ENCODE assay signal across 27 cellular contexts in genomic region chr10:113011592-113012374, GRCh38.
"Had no signal": no experiment of that assay in that cellular context is flagged by ENCODE, and none has a peak within 500 bp of the region (broad histone marks: within the 10 kb centered on the region; RNA-seq: fewer than 3 reads in every experiment).

No MANE protein-coding gene starts in this region.

- H3K27ac Mint-ChIP-seq: activated CD8-positive, alpha-beta T cell treated with anti-CD3 and anti-CD28 coated beads for 36 hours; activated naive CD8-positive, alpha-beta T cell treated with anti-CD3 and anti-CD28 coated beads, Interleukin-2, amount 50 U/mL, for 24 hours; activated T-helper 17 cell treated with anti-CD3 and anti-CD28 coated beads, Interleukin-2, amount 50 U/mL, for 72 hours; natural killer cell treated with Interleukin-12 subunit alpha and Interleukin-12 subunit beta and Interleukin-15 and Interleukin-18, amount 100 ng/mL, for 72 hours; stimulated activated effector memory CD8-positive, alpha-beta T cell treated with anti-CD3 and anti-CD28 coated beads, Interleukin-12 subunit alpha, Interleukin-12 subunit beta, amount 100 ng/mL, for 72 hours; stimulated activated naive CD8-positive, alpha-beta T cell treated with anti-CD3 and anti-CD28 coated beads, Interleukin-15, Interleukin-2, amounts not matched to agents 100 ng/mL and 50 ng/mL, for 24 hours; T-helper 17 cell had no signal

- H3K27me3 ChIP-seq: thyroid gland had no signal

- H3K27ac ChIP-seq: left ventricle myocardium inferior, skin epidermis, thyroid gland had no signal

- H3K36me3 ChIP-seq: left ventricle myocardium inferior, thyroid gland had no signal

- H3K4me3 Mint-ChIP-seq: activated CD8-positive, alpha-beta T cell treated with anti-CD3 and anti-CD28 coated beads for 36 hours; activated naive CD8-positive, alpha-beta T cell treated with anti-CD3 and anti-CD28 coated beads, Interleukin-2, amount 50 U/mL, for 24 hours; activated T-cell treated with anti-CD3 and anti-CD28 coated beads, Interleukin-2, amount 50 U/mL, for 4 hours; activated T-helper 17 cell treated with anti-CD3 and anti-CD28 coated beads, Interleukin-2, amount 50 U/mL, for 72 hours; central memory CD8-positive, alpha-beta T cell; natural killer cell treated with Interleukin-12 subunit alpha and Interleukin-12 subunit beta and Interleukin-15 and Interleukin-18, amount 100 ng/mL, for 72 hours; stimulated activated effector memory CD8-positive, alpha-beta T cell treated with anti-CD3 and anti-CD28 coated beads, Interleukin-12 subunit alpha, Interleukin-12 subunit beta, amount 100 ng/mL, for 72 hours; stimulated activated naive CD8-positive, alpha-beta T cell treated with anti-CD3 and anti-CD28 coated beads, Interleukin-15, Interleukin-2, amounts not matched to agents 100 ng/mL and 50 ng/mL, for 24 hours; T-helper 17 cell had no signal

- H3K4me3 ChIP-seq: left ventricle myocardium inferior, lung, mucosa of descending colon, skin epidermis, thyroid gland had no signal

- DNase-seq: activated CD4-positive, alpha-beta T cell treated with anti-CD3 and anti-CD28 coated beads, Interleukin-2, amount 50 U/mL, for 1 hour; activated CD8-positive, alpha-beta T cell treated with anti-CD3 and anti-CD28 coated beads for 36 hours; activated gamma-delta T cell treated with Interleukin-2 at 50 U/mL for 16 hours; activated naive CD4-positive, alpha-beta T cell treated with anti-CD3 and anti-CD28 coated beads, Interleukin-2, amount 50 U/mL, for 16 hours; activated naive CD8-positive, alpha-beta T cell treated with anti-CD3 and anti-CD28 coated beads, Interleukin-2, amount 50 U/mL, for 24 hours; activated T-cell treated with anti-CD3 and anti-CD28 coated beads, Interleukin-2, amount 50 U/mL, for 4 hours; amygdala; dermis blood vessel endothelial cell; effector CD4-positive, alpha-beta T cell; left ventricle myocardium inferior; mucosa of descending colon; stimulated activated CD4-positive, alpha-beta T cell treated with anti-CD3 and anti-CD28 coated beads, Interleukin-12 subunit alpha, Interleukin-12 subunit beta, amount 100 ng/mL, for 4 hours; stimulated activated CD4-positive, alpha-beta T cell treated with anti-CD3 and anti-CD28 coated beads, Interleukin-4, amount 100 ng/mL, for 24 hours; T-helper 17 cell; thyroid gland had no signal

- H3K36me3 Mint-ChIP-seq: natural killer cell treated with Interleukin-12 subunit alpha and Interleukin-12 subunit beta and Interleukin-15 and Interleukin-18, amount 100 ng/mL, for 72 hours; stimulated activated effector memory CD8-positive, alpha-beta T cell treated with anti-CD3 and anti-CD28 coated beads, Interleukin-12 subunit alpha, Interleukin-12 subunit beta, amount 100 ng/mL, for 72 hours had no signal

- H3K9me3 Mint-ChIP-seq: activated CD8-positive, alpha-beta T cell treated with anti-CD3 and anti-CD28 coated beads for 36 hours; activated naive CD8-positive, alpha-beta T cell treated with anti-CD3 and anti-CD28 coated beads, Interleukin-2, amount 50 U/mL, for 24 hours; activated T-cell treated with anti-CD3 and anti-CD28 coated beads, Interleukin-2, amount 50 U/mL, for 4 hours; activated T-helper 17 cell treated with anti-CD3 and anti-CD28 coated beads, Interleukin-2, amount 50 U/mL, for 72 hours; central memory CD8-positive, alpha-beta T cell; natural killer cell treated with Interleukin-12 subunit alpha and Interleukin-12 subunit beta and Interleukin-15 and Interleukin-18, amount 100 ng/mL, for 72 hours; stimulated activated effector memory CD8-positive, alpha-beta T cell treated with anti-CD3 and anti-CD28 coated beads, Interleukin-12 subunit alpha, Interleukin-12 subunit beta, amount 100 ng/mL, for 72 hours; stimulated activated naive CD8-positive, alpha-beta T cell treated with anti-CD3 and anti-CD28 coated beads, Interleukin-15, Interleukin-2, amounts not matched to agents 100 ng/mL and 50 ng/mL, for 24 hours had no signal

- FAIRE-seq: colon, endometrium, frontal cortex, islet of Langerhans had no signal

- H3K9me3 ChIP-seq: left ventricle myocardium inferior, mucosa of descending colon, thyroid gland had no signal

- ATAC-seq: activated CD8-positive, alpha-beta T cell treated with anti-CD3 and anti-CD28 coated beads for 36 hours; activated naive CD8-positive, alpha-beta T cell treated with anti-CD3 and anti-CD28 coated beads, Interleukin-2, amount 50 U/mL, for 24 hours; activated T-cell treated with anti-CD3 and anti-CD28 coated beads, Interleukin-2, amount 50 U/mL, for 4 hours; activated T-helper 17 cell treated with anti-CD3 and anti-CD28 coated beads, Interleukin-2, amount 50 U/mL, for 72 hours; mucosa of descending colon; natural killer cell treated with Interleukin-12 subunit alpha and Interleukin-12 subunit beta and Interleukin-15 and Interleukin-18, amount 100 ng/mL, for 72 hours; sciatic nerve; stimulated activated effector memory CD8-positive, alpha-beta T cell treated with anti-CD3 and anti-CD28 coated beads, Interleukin-12 subunit alpha, Interleukin-12 subunit beta, amount 100 ng/mL, for 72 hours; T-helper 17 cell had no signal
